In genomic region chr7:153385502-153385901, GRCh38 we compare ENCODE assay signal across 7 cellular contexts.
"Had no signal": no experiment of that assay in that cellular context is flagged by ENCODE, and none has a peak within 500 bp of the region (broad histone marks: within the 10 kb centered on the region; RNA-seq: fewer than 3 reads in every experiment).

No MANE protein-coding gene starts in this region.

- H3K4me3 Mint-ChIP-seq: GM23338, H9 had no signal

- H3K4me2 ChIP-seq: GM23338 had no signal

- FAIRE-seq: H1, H54, HTR-8/SVneo had no signal

- H3K27ac Mint-ChIP-seq: GM23338, H9 had no signal

- H3K4me1 Mint-ChIP-seq: GM23338, H9 had no signal

- DNase-seq: H9, HCEC 1CT, IMR-90 had no signal

- H3K4me3 ChIP-seq: GM23338 had no signal

- H2AFZ ChIP-seq: GM23338 had no signal

- ATAC-seq: GM23338 had no signal
